12 cellular contexts compared by ENCODE assay signal in genomic region chr20:37921341-37921929, GRCh38. TPM values are rescaled to one million over a fixed set of nuclear protein-coding genes. Genes with fewer than 3 reads are reported as not detected.
A peak's percentile ranks its signal among the peaks of the same experiment; 100 is the strongest.
DNase-seq lines count a peak whose midpoint lies in the region; ATAC-seq, FAIRE-seq and TF ChIP-seq lines count a peak whose summit lies in the region.
"Had no signal": no experiment of that assay in that cellular context is flagged by ENCODE, and none has a peak within 500 bp of the region (broad histone marks: within the 10 kb centered on the region; RNA-seq: fewer than 3 reads in every experiment).

No MANE protein-coding gene starts in this region.

- intact Hi-C loops in esophagus squamous epithelium (cut with DNase I) = no loop called here

- ATAC-seq in GM19395 (IDR thresholded peaks at IDR 0.05; ENCODE audit: unreplicated experiment) (peak; percentile 68), HG02870 (IDR thresholded peaks at IDR 0.05; ENCODE audit: unreplicated experiment) (peak; percentile 77), GM19467 (IDR thresholded peaks at IDR 0.05; ENCODE audit: unreplicated experiment) (no peak)
- ATAC-seq: body of pancreas had no signal

- 61 to 82% methylated on average over 5 to 6 of the region's 6 CpGs for WGBS in esophagus squamous epithelium, 2 donors

- TF ChIP-seq CTCF in OCI-LY3 (IDR thresholded peaks at IDR 0.05; ENCODE audit: low read depth, low read length) = no peak
- TF ChIP-seq CTCF in esophagus squamous epithelium (IDR thresholded peaks at IDR 0.05) = no peak

- H3K9me3 ChIP-seq in OCI-LY3 (ENCODE audit: insufficient read depth, low read length) = no peaks in the 10 kb centered on the region
- H3K9me3 ChIP-seq in esophagus squamous epithelium = no peaks in the 10 kb centered on the region
- H3K9me3 ChIP-seq: body of pancreas, Caco-2, tibial artery had no signal

- no peak for TF ChIP-seq POLR2A in esophagus squamous epithelium (IDR thresholded peaks at IDR 0.05)

- peak; percentile 60 for FAIRE-seq in GM18507 (lab: Jason Lieb, UNC)

- DNase-seq in GM18507 (ENCODE audit: extremely low spot score, insufficient read length, low read depth) (no peak), NCI-H774 (lab: John Stamatoyannopoulos, UW) (no peak), NCI-H146 (lab: John Stamatoyannopoulos, UW) (no peak), esophagus squamous epithelium (lab: John Stamatoyannopoulos, UW) (no peak)
- DNase-seq: body of pancreas, Caco-2, MM.1S, tibial artery had no signal

- peak overlapping the region; percentile 62 for H3K4me3 ChIP-seq in OCI-LY3 (ENCODE audit: low read length)
- no peak overlapping the region for H3K4me3 ChIP-seq in esophagus squamous epithelium
- H3K4me3 ChIP-seq: body of pancreas, tibial artery had no signal

- H3K4me2 ChIP-seq in OCI-LY3 (ENCODE audit: low read length) = peak overlapping the region; percentile 91

- H3K79me2 ChIP-seq in OCI-LY3 (ENCODE audit: low read length) = peaks cover 14% of the 10 kb centered on the region; the same call in 1 of the 2 replicates

- peak overlapping the region; percentile 89 for H3K9ac ChIP-seq in OCI-LY3 (ENCODE audit: low read length)

- H3K27ac ChIP-seq in OCI-LY3 (ENCODE audit: low read length) = peak overlapping the region; percentile 94
- H3K27ac ChIP-seq in esophagus squamous epithelium = no peak overlapping the region
- H3K27ac ChIP-seq: body of pancreas, tibial artery had no signal

- no peaks in the 10 kb centered on the region for H3K27me3 ChIP-seq in OCI-LY3 (ENCODE audit: low read depth, low read length)
- peaks cover 0 to 69% (median 0%) of the 10 kb centered on the region in 4 donors for H3K27me3 ChIP-seq in esophagus squamous epithelium
- H3K27me3 ChIP-seq: body of pancreas had no signal

- H3K4me1 ChIP-seq in OCI-LY3 (ENCODE audit: low read length) (peaks cover 64% of the 10 kb centered on the region), esophagus squamous epithelium (peaks cover 0 to under 1% (median 0%) of the 10 kb centered on the region in 3 donors)
- H3K4me1 ChIP-seq: Caco-2, tibial artery had no signal

- H3K36me3 ChIP-seq in OCI-LY3 (replicated peaks; ENCODE audit: low read depth, low read length) = no peaks in the 10 kb centered on the region
- H3K36me3 ChIP-seq in esophagus squamous epithelium = no peaks in the 10 kb centered on the region
- H3K36me3 ChIP-seq: tibial artery had no signal

- no peaks in the 10 kb centered on the region for H4K20me1 ChIP-seq in OCI-LY3 (ENCODE audit: insufficient read depth, low read length)

- no peak overlapping the region for H2AFZ ChIP-seq in OCI-LY3 (ENCODE audit: low read depth, low read length)

RNA-seq across cellular contexts. Expression of gene VSTM2L, which starts 18.5 kb away (rescaled TPM):
- 1 to 10 TPM in 1 of 4 donors, under 1 TPM in 3; 0.38 to 2.6 (median 0.68) TPM for total RNA-seq in esophagus squamous epithelium
- total RNA-seq: Caco-2 had no signal
